In genomic region chr2:240959214-240959940, GRCh38 we compare ENCODE assay signal across 23 cellular contexts. TPM values are rescaled to one million over a fixed set of nuclear protein-coding genes. Genes with fewer than 3 reads are reported as not detected.
A peak's percentile ranks its signal among the peaks of the same experiment; 100 is the strongest.
DNase-seq lines count a peak whose midpoint lies in the region; FAIRE-seq and TF ChIP-seq lines count a peak whose summit lies in the region.
"Had no signal": no experiment of that assay in that cellular context is flagged by ENCODE, and none has a peak within 500 bp of the region (broad histone marks: within the 10 kb centered on the region; RNA-seq: fewer than 3 reads in every experiment).

No MANE protein-coding gene starts in this region.

- no peak overlapping the region for H3K27ac Mint-ChIP-seq in endodermal cell
- no peak overlapping the region for H3K27ac Mint-ChIP-seq in osteocyte (ENCODE audit: unreplicated experiment)
- H3K27ac Mint-ChIP-seq: activated naive CD4-positive, alpha-beta T cell treated with anti-CD3 and anti-CD28 coated beads for 36 hours had no signal

- H3K36me3 Mint-ChIP-seq in endodermal cell (ENCODE audit: low read depth): no peaks in the 10 kb centered on the region
- H3K36me3 Mint-ChIP-seq in osteocyte (ENCODE audit: unreplicated experiment): no peaks in the 10 kb centered on the region

- no peak overlapping the region for H3K9ac ChIP-seq in endodermal cell (ENCODE audit: extremely low read depth, low read length, poor library complexity, severe bottlenecking)

- H3K36me3 ChIP-seq in endodermal cell (ENCODE audit: control insufficient read depth, insufficient read depth, low read length) (no peaks in the 10 kb centered on the region), thyroid gland (no peaks in the 10 kb centered on the region)
- H3K36me3 ChIP-seq: colonic mucosa, SJSA1 had no signal

- no peak overlapping the region for H3K4me3 Mint-ChIP-seq in endodermal cell
- H3K4me3 Mint-ChIP-seq in osteocyte (ENCODE audit: unreplicated experiment): no peak overlapping the region
- H3K4me3 Mint-ChIP-seq: activated naive CD4-positive, alpha-beta T cell treated with anti-CD3 and anti-CD28 coated beads for 36 hours had no signal

- H3K27me3 Mint-ChIP-seq in endodermal cell (ENCODE audit: insufficient read depth) (no peaks in the 10 kb centered on the region), osteocyte (ENCODE audit: unreplicated experiment) (peaks cover 15% of the 10 kb centered on the region)

- H3K27ac ChIP-seq in endodermal cell (ENCODE audit: low read depth, low read length) (peak overlapping the region; percentile 16), thyroid gland (no peak overlapping the region)
- H3K27ac ChIP-seq: colonic mucosa, SJSA1 had no signal

- intact Hi-C loops in thyroid gland (cut with DNase I): no loop called here

- peaks cover 2% of the 10 kb centered on the region for H3K4me1 Mint-ChIP-seq in endodermal cell
- H3K4me1 Mint-ChIP-seq in osteocyte (ENCODE audit: unreplicated experiment): peaks cover 20% of the 10 kb centered on the region

- no peak for TF ChIP-seq POLR2A in thyroid gland (IDR thresholded peaks at IDR 0.05)

- DNase-seq in 8988T: peak; percentile 15
- DNase-seq in COLO668 (lab: John Stamatoyannopoulos, UW; ENCODE audit: unreplicated experiment): peak; percentile 16
- peak; percentile 43 for DNase-seq in endodermal cell
- DNase-seq in osteocyte (ENCODE audit: extremely low spot score, unreplicated experiment): peak; percentile 78
- DNase-seq in thyroid gland: no peak
- DNase-seq in GM19239 (ENCODE audit: insufficient read length, low spot score): no peak
- DNase-seq in HTR-8/SVneo (ENCODE audit: insufficient read length, low spot score): no peak
- no peak for DNase-seq in NCI-H1930 (lab: John Stamatoyannopoulos, UW)
- DNase-seq: activated CD4-positive, CD25-positive, alpha-beta regulatory T cell; foreskin melanocyte; GF-D8; GOT3; KG1; NCI-H2081 treated with DMSO at 0.1 percent for 48 hours; NCI-H526; stimulated activated CD4-positive, alpha-beta T cell treated with anti-CD3 and anti-CD28 coated beads, Interleukin-1b, Interleukin-23, amount 100 ng/mL, for 48 hours had no signal

- FAIRE-seq in GM19239 (lab: Jason Lieb, UNC) (no peak), HTR-8/SVneo (lab: Jason Lieb, UNC) (no peak)
- FAIRE-seq: astrocyte, D721Med had no signal

- H3K4me3 ChIP-seq in endodermal cell (ENCODE audit: low read length) (no peak overlapping the region), thyroid gland (replicated peaks in 1 of 3) (no peak overlapping the region)
- H3K4me3 ChIP-seq: colonic mucosa, lung, SJSA1 had no signal

- H3K27me3 ChIP-seq in endodermal cell (ENCODE audit: control insufficient read depth, insufficient read depth, low read length, poor library complexity, severe bottlenecking): no peaks in the 10 kb centered on the region
- H3K27me3 ChIP-seq in thyroid gland: no peaks in the 10 kb centered on the region
- H3K27me3 ChIP-seq: colonic mucosa, SJSA1 had no signal

- no peaks in the 10 kb centered on the region for H3K9me3 Mint-ChIP-seq in endodermal cell
- no peaks in the 10 kb centered on the region for H3K9me3 Mint-ChIP-seq in osteocyte (ENCODE audit: unreplicated experiment)
- H3K9me3 Mint-ChIP-seq: activated naive CD4-positive, alpha-beta T cell treated with anti-CD3 and anti-CD28 coated beads for 36 hours had no signal

- TF ChIP-seq CTCF in endodermal cell (conservative IDR thresholded peaks at IDR 0.05): no peak
- TF ChIP-seq CTCF in osteocyte (IDR thresholded peaks at IDR 0.05): no peak
- no peak for TF ChIP-seq CTCF in thyroid gland (IDR thresholded peaks at IDR 0.05)

- H3K4me1 ChIP-seq in endodermal cell (ENCODE audit: control insufficient read depth, insufficient read depth, low read length): no peaks in the 10 kb centered on the region
- H3K4me1 ChIP-seq in thyroid gland: peaks cover 45 to 73% of the 10 kb centered on the region in 2 donors
- H3K4me1 ChIP-seq: colonic mucosa had no signal

- H3K9me3 ChIP-seq in endodermal cell (ENCODE audit: control insufficient read depth, low read length) (no peaks in the 10 kb centered on the region), thyroid gland (no peaks in the 10 kb centered on the region)
- H3K9me3 ChIP-seq: colonic mucosa, SJSA1 had no signal

- 91 to 98% methylated on average over 10 to 15 of the region's 15 CpGs for WGBS in endodermal cell (ENCODE audit: insufficient coverage in 1 of 2, insufficient read length in 1 of 2), 2 experiments
- WGBS in thyroid gland, 2 donors: 94 to 97% methylated on average over 10 to 11 of the region's 15 CpGs

RNA-seq across cellular contexts. Expression of gene SNED1, which starts 39.0 kb away (rescaled TPM):
- 1 to 10 TPM in 1 of 2 donors, under 1 TPM in 1; 0.66 to 4.5 TPM for total RNA-seq in endodermal cell
- polyA plus RNA-seq in endodermal cell (2013, experiment 1 of 2): 0.96 TPM
- 0.25 TPM for polyA plus RNA-seq in endodermal cell (2013, experiment 2 of 2)
- total RNA-seq in osteocyte: 17.6 and 19.4 TPM in 2 replicates
- 100 to 1,000 TPM in 1 of 4 donors, 10 to 100 TPM in 3; 47.7 to 122 (median 68.7) TPM for total RNA-seq in thyroid gland

RNA-seq across cellular contexts. Expression of gene CROCC2, which starts 53.2 kb away (rescaled TPM):
- total RNA-seq in endodermal cell: not detected
- not detected for polyA plus RNA-seq in endodermal cell (2013, experiment 1 of 2)
- polyA plus RNA-seq in endodermal cell (2013, experiment 2 of 2): not detected
- not detected in 2 replicates for total RNA-seq in osteocyte
- not detected for total RNA-seq in thyroid gland
- total RNA-seq: activated naive CD4-positive, alpha-beta T cell treated with anti-CD3 and anti-CD28 coated beads for 36 hours; astrocyte; SJSA1; subcutaneous adipose tissue had no signal

Comparison
In these comparisons a context has a peak if more than half of its experiments do, and no peak if none do; other contexts are left out.
1. DNase-seq: peak in 8988T (single experiment), COLO668 (single experiment), endodermal cell (single experiment) and osteocyte (single experiment); none in thyroid gland (0 of 2), GM19239 (single experiment), HTR-8/SVneo (single experiment) and NCI-H1930 (0 of 2).